ENCODE assay signal across 8 cellular contexts in the genomic region with DNA sequence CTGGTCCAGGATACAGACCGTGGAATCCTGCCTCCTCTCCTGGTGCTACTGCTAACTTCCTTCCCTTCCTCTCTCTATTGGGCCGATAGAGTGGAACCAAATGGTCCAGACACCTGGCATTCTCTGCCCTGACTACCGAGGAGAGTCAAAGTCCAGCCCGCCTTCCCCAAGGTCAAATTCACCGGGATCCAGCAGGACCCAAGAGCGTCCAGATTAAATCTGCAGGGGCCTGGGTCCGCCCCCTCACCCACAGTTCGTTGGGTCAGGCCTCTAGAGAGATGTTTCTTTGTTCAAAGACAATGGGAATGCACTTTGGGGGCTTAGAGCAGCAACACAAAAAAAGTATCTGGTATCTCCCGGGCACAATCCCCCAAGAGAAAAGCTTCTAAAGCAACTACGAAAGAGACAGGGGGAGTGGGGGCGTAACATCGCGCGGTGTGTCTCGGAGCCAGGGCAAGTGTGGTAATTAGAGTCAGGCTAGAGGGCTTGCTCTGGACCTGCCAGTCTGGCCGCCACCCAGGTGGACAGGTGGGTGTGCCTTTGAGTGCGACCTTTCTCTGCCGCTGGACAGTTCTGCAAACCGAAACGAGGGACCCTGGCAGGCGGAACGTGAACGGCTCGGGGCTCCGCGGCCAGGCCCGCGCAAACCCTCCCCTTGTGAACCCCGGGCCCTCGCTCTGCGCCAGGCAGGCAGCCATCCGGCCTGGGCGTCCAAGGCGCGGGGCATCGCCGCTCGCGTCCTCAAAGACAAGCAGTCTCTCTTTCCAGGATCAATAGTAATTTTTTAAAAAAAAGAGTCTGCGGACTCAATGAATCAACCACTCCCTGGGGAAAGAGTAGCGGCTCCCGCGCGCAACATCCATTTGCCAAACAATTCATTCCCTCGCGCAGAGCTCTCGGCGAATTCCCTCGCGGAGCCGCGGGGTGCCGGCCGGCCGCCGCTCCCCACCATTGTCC. TPM values are rescaled to one million over a fixed set of nuclear protein-coding genes. Genes with fewer than 3 reads are reported as not detected.
DNase-seq lines count a peak whose midpoint lies in the region; ATAC-seq and TF ChIP-seq lines count a peak whose summit lies in the region.

No MANE protein-coding gene starts in this region.

- peaks cover 7% of the 10 kb centered on the region; the same call in 1 of the 2 replicates for H4K20me1 ChIP-seq in PC-3 (ENCODE audit: low read length)

- peaks cover 51% of the 10 kb centered on the region for H3K79me2 ChIP-seq in PC-3 (ENCODE audit: low read length)

- no peaks in the 10 kb centered on the region for H3K36me3 Mint-ChIP-seq in activated naive CD8-positive, alpha-beta T cell

- TF ChIP-seq CTCF in PC-3 (conservative IDR thresholded peaks at IDR 0.05; ENCODE audit: low read depth, low read length) (no peak), right atrium auricular region (IDR thresholded peaks at IDR 0.05) (no peak)

- H3K9me3 Mint-ChIP-seq in activated naive CD8-positive, alpha-beta T cell (ENCODE audit: low read depth), result no peaks in the 10 kb centered on the region

- intact Hi-C loops in PC-3 (cut with micrococcal nuclease) (no loop called here), sciatic nerve (cut with DNase I) (no loop called here)

- CTCF ChIA-PET in PC-3 (lab: Charles Lee), result no interaction called here

- H3K9me3 ChIP-seq in PC-3 (ENCODE audit: low read length) (no peaks in the 10 kb centered on the region), right atrium auricular region (no peaks in the 10 kb centered on the region)

- peak overlapping the region; percentile 79 for H3K9ac ChIP-seq in PC-3 (ENCODE audit: low read length)

- H3F3A ChIP-seq in PC-3 (ENCODE audit: low read length, unreplicated experiment), result no peaks in the 10 kb centered on the region

- H3K4me1 ChIP-seq in PC-3 (ENCODE audit: insufficient read depth, low read length), result peaks cover 23% of the 10 kb centered on the region
- peaks cover 0 to 26% of the 10 kb centered on the region in 2 donors for H3K4me1 ChIP-seq in right atrium auricular region

- DNase-seq in DMS53 (lab: John Stamatoyannopoulos, UW) (peak; percentile 47), DMS53 treated with DMSO at 0.1 percent for 48 hours (lab: John Stamatoyannopoulos, UW; ENCODE audit: unreplicated experiment) (no peak), PC-3 (peak; percentile 9), right atrium auricular region (ENCODE audit: low spot score) (no peak), sciatic nerve (ENCODE audit: low spot score) (peak; percentile 71), HuH-7 (ENCODE audit: low spot score) (no peak)

- H3K27me3 ChIP-seq in PC-3 (ENCODE audit: low read length) (no peaks in the 10 kb centered on the region), right atrium auricular region (no peaks in the 10 kb centered on the region)

- peaks cover 38% of the 10 kb centered on the region for H3K4me1 Mint-ChIP-seq in activated naive CD8-positive, alpha-beta T cell (ENCODE audit: low read depth)

- peak overlapping the region; percentile 99 for H3K4me2 ChIP-seq in PC-3 (ENCODE audit: low read length)

- H2AFZ ChIP-seq in PC-3 (ENCODE audit: low read length), result peak overlapping the region; percentile 74

- H3K27ac ChIP-seq in PC-3 (ENCODE audit: low read length), result 0 out of 2 replicates have a peak overlapping the region, but pooled peaks have one; percentile 5
- peak overlapping the region; percentile 88 to 94 for H3K27ac ChIP-seq in right atrium auricular region

- ATAC-seq in HG02973 (IDR thresholded peaks at IDR 0.05; ENCODE audit: unreplicated experiment) (peak; percentile 29), PC-3 (peak; percentile 36), sciatic nerve (peak; percentile 12)

- POLR2A ChIA-PET in PC-3 (lab: Charles Lee; ENCODE audit: unreplicated experiment), result interaction anchor here (0.8 kb wide), 1 partner anchor 46 kb away, joined by 9 read pairs; no protein-coding TSS in a partner anchor

- H3K27me3 Mint-ChIP-seq in activated naive CD8-positive, alpha-beta T cell, result no peaks in the 10 kb centered on the region

- BruUV-seq in PC-3 (replicated peaks; lab: Mats Ljungman, UMichigan), result TSS peak; percentile 59

- H3K27ac Mint-ChIP-seq in activated naive CD8-positive, alpha-beta T cell, result peak overlapping the region; percentile 28

- H3K4me3 ChIP-seq in PC-3 (ENCODE audit: low read length) (peak overlapping the region; percentile 84), right atrium auricular region (peak overlapping the region; percentile 64 to 78)

- no peaks in the 10 kb centered on the region for H3K36me3 ChIP-seq in PC-3 (ENCODE audit: low read depth, low read length)
- H3K36me3 ChIP-seq in right atrium auricular region, result no peaks in the 10 kb centered on the region

- peak overlapping the region; percentile 89 for H3K4me3 Mint-ChIP-seq in activated naive CD8-positive, alpha-beta T cell

- H3K9me2 ChIP-seq in PC-3 (replicated peaks; ENCODE audit: low read length), result no peaks in the 10 kb centered on the region

RNA-seq across cellular contexts. Expression of a gene that starts 0.8 kb away (rescaled TPM):
- total RNA-seq in PC-3 (2014; rRNA removed) (7.2 and 12.5 TPM in 2 replicates), right atrium auricular region (1 to 10 TPM; 4.1 TPM), sciatic nerve (6.2 TPM)

Comparison
In these comparisons a context has a peak if more than half of its experiments do, and no peak if none do; other contexts are left out.
1. DNase-seq: peak in DMS53 (single experiment), PC-3 (single experiment) and sciatic nerve (single experiment); none in DMS53 treated with DMSO at 0.1 percent for 48 hours (single experiment), right atrium auricular region (single experiment) and HuH-7 (single experiment).
2. Peak in every context shown above with its lines, with median percentiles within 50 percentile points of each other: ATAC-seq.